34 cellular contexts compared by ENCODE assay signal in the genomic region with DNA sequence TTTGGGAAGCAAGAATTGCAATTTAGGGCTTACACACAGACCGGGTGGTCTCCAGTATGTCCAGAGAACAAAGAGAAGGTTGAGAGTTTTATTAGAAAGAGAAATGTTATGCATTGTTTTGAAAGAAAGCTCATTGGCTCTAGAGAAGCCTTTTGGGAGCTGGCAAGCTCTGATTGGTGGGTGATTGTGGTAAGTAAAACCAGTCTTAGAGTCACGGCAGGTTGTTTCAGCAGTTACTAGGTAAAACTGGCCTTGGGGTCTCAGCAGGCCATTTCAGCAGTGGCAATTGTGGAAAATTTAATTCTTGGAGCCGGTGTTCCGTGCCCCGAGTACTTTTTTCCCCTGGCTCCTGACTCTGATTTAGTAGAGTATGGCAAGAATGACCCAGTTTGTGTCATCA.
"Had no signal": no experiment of that assay in that cellular context is flagged by ENCODE, and none has a peak within 500 bp of the region (broad histone marks: within the 10 kb centered on the region; RNA-seq: fewer than 3 reads in every experiment).

No MANE protein-coding gene starts in this region.

- H3K4me1 Mint-ChIP-seq: activated naive CD4-positive, alpha-beta T cell treated with anti-CD3 and anti-CD28 coated beads, Interleukin-2, amount 50 U/mL, for 24 hours; activated naive CD8-positive, alpha-beta T cell treated with anti-CD3 and anti-CD28 coated beads for 36 hours; T-helper 17 cell had no signal

- H3K4me1 ChIP-seq: adrenal gland, body of pancreas, colonic mucosa had no signal

- H3K9me3 ChIP-seq: adrenal gland, body of pancreas, colonic mucosa had no signal

- H3K36me3 Mint-ChIP-seq: activated CD4-positive, alpha-beta memory T cell treated with anti-CD3 and anti-CD28 coated beads for 36 hours; activated CD8-positive, alpha-beta memory T cell treated with anti-CD3 and anti-CD28 coated beads, Interleukin-2, amount 10 ng/mL, durations not matched to agents 7 days and 5 days; activated naive CD4-positive, alpha-beta T cell treated with anti-CD3 and anti-CD28 coated beads, Interleukin-2, amount 50 U/mL, for 24 hours; activated naive CD8-positive, alpha-beta T cell treated with anti-CD3 and anti-CD28 coated beads for 36 hours had no signal

- FAIRE-seq: frontal cortex had no signal

- H3K27ac ChIP-seq: adrenal gland, body of pancreas, cardiac muscle cell, colonic mucosa, WERI-Rb-1 had no signal

- H3K4me3 Mint-ChIP-seq: activated CD4-positive, alpha-beta memory T cell treated with anti-CD3 and anti-CD28 coated beads for 36 hours; activated CD4-positive, alpha-beta T cell treated with anti-CD3 and anti-CD28 coated beads for 36 hours; activated CD4-positive, alpha-beta T cell treated with anti-CD3 and anti-CD28 coated beads, Interleukin-2, amount 10 ng/mL, durations not matched to agents 24 days and 14 days; activated CD8-positive, alpha-beta memory T cell treated with anti-CD3 and anti-CD28 coated beads, Interleukin-2, amount 10 ng/mL, durations not matched to agents 7 days and 5 days; activated CD8-positive, alpha-beta T cell treated with anti-CD3 and anti-CD28 coated beads, Interleukin-2, amount 10 ng/mL, durations not matched to agents 7 days and 5 days; activated naive CD4-positive, alpha-beta T cell treated with anti-CD3 and anti-CD28 coated beads for 36 hours; activated naive CD4-positive, alpha-beta T cell treated with anti-CD3 and anti-CD28 coated beads, Interleukin-2, amount 50 U/mL, for 24 hours; activated naive CD8-positive, alpha-beta T cell treated with anti-CD3 and anti-CD28 coated beads for 36 hours; activated naive CD8-positive, alpha-beta T cell treated with anti-CD3 and anti-CD28 coated beads, Interleukin-2, amount 50 U/mL, for 24 hours; activated T-helper 1 cell treated with anti-CD3 and anti-CD28 coated beads, Interleukin-12 subunit alpha, Interleukin-12 subunit beta, Interleukin-2, Interleukin-4 antibody, amounts not matched to agents 30 ng/mL and 10 ng/mL and 1 ng/mL, durations not matched to agents 14 hours and 24 hours and 36 hours; T-helper 17 cell; T-helper 2 cell treated with Interferon-gamma antibody and Interleukin-4, amounts not matched to agents 5 μg/mL and 100 μg/mL, for 36 hours had no signal

- H3K36me3 ChIP-seq: adrenal gland, cardiac muscle cell, colonic mucosa, WERI-Rb-1 had no signal

- H3K27me3 Mint-ChIP-seq: activated naive CD4-positive, alpha-beta T cell treated with anti-CD3 and anti-CD28 coated beads, Interleukin-2, amount 50 U/mL, for 24 hours had no signal

- DNase-seq: activated CD4-positive, alpha-beta memory T cell treated with anti-CD3 and anti-CD28 coated beads for 36 hours; activated CD4-positive, alpha-beta T cell treated with anti-CD3 and anti-CD28 coated beads for 36 hours; activated CD4-positive, alpha-beta T cell treated with anti-CD3 and anti-CD28 coated beads, Interleukin-2, amount 10 ng/mL, durations not matched to agents 24 days and 14 days; activated CD4-positive, CD25-positive, alpha-beta regulatory T cell; activated CD4-positive, CD25-positive, alpha-beta regulatory T cell treated with anti-CD3 and anti-CD28 coated beads, Interleukin-2, amount 50 U/mL, for 72 hours; activated CD8-positive, alpha-beta memory T cell treated with anti-CD3 and anti-CD28 coated beads, Interleukin-2, amount 10 ng/mL, durations not matched to agents 7 days and 5 days; activated CD8-positive, alpha-beta memory T cell treated with anti-CD3 and anti-CD28 coated beads, Interleukin-2, amount 50 U/mL, for 4 hours; activated CD8-positive, alpha-beta T cell treated with anti-CD3 and anti-CD28 coated beads, Interleukin-2, amount 10 ng/mL, durations not matched to agents 7 days and 5 days; activated effector memory CD4-positive, alpha-beta T cell treated with anti-CD3 and anti-CD28 coated beads, Interleukin-2, amount 50 U/mL, for 16 hours; activated naive CD4-positive, alpha-beta T cell treated with anti-CD3 and anti-CD28 coated beads for 36 hours; activated naive CD8-positive, alpha-beta T cell treated with anti-CD3 and anti-CD28 coated beads for 36 hours; activated naive CD8-positive, alpha-beta T cell treated with anti-CD3 and anti-CD28 coated beads, Interleukin-2, amount 50 U/mL, for 24 hours; activated T-cell treated with anti-CD3 and anti-CD28 coated beads, Interleukin-2, amount 50 U/mL, for 1 hour; activated T-cell treated with anti-CD3 and anti-CD28 coated beads, Interleukin-2, amount 50 U/mL, for 48 hours; adrenal gland; amygdala; aorta; central memory CD4-positive, alpha-beta T cell; cerebellar nuclear complex; colonic mucosa; effector CD8-positive, alpha-beta T cell; foreskin fibroblast; head of caudate nucleus; T-helper 17 cell; T1000; WERI-Rb-1 had no signal

- H3K27me3 ChIP-seq: adrenal gland, body of pancreas, colonic mucosa had no signal

- H3K4me3 ChIP-seq: adrenal gland, body of pancreas, cardiac muscle cell, colonic mucosa had no signal

- H3K9me3 Mint-ChIP-seq: activated CD4-positive, alpha-beta memory T cell treated with anti-CD3 and anti-CD28 coated beads for 36 hours; activated CD4-positive, alpha-beta T cell treated with anti-CD3 and anti-CD28 coated beads, Interleukin-2, amount 10 ng/mL, durations not matched to agents 24 days and 14 days; activated naive CD4-positive, alpha-beta T cell treated with anti-CD3 and anti-CD28 coated beads for 36 hours; activated naive CD4-positive, alpha-beta T cell treated with anti-CD3 and anti-CD28 coated beads, Interleukin-2, amount 50 U/mL, for 24 hours; activated naive CD8-positive, alpha-beta T cell treated with anti-CD3 and anti-CD28 coated beads for 36 hours; activated naive CD8-positive, alpha-beta T cell treated with anti-CD3 and anti-CD28 coated beads, Interleukin-2, amount 50 U/mL, for 24 hours; activated T-helper 1 cell treated with anti-CD3 and anti-CD28 coated beads, Interleukin-12 subunit alpha, Interleukin-12 subunit beta, Interleukin-2, Interleukin-4 antibody, amounts not matched to agents 30 ng/mL and 10 ng/mL and 1 ng/mL, durations not matched to agents 14 hours and 24 hours and 36 hours; activated T-helper 2 cell treated with anti-CD3 and anti-CD28 coated beads, Interferon-gamma antibody, Interleukin-2, Interleukin-4, amounts not matched to agents 10 μg/mL and 5 μg/mL and 100 μg/mL, durations not matched to agents 14 hours and 24 hours and 36 hours; T-helper 2 cell treated with Interferon-gamma antibody and Interleukin-4, amounts not matched to agents 5 μg/mL and 100 μg/mL, for 36 hours had no signal

- H3K27ac Mint-ChIP-seq: activated CD4-positive, alpha-beta memory T cell treated with anti-CD3 and anti-CD28 coated beads for 36 hours; activated CD4-positive, alpha-beta T cell treated with anti-CD3 and anti-CD28 coated beads for 36 hours; activated CD4-positive, alpha-beta T cell treated with anti-CD3 and anti-CD28 coated beads, Interleukin-2, amount 10 ng/mL, durations not matched to agents 24 days and 14 days; activated CD8-positive, alpha-beta memory T cell treated with anti-CD3 and anti-CD28 coated beads, Interleukin-2, amount 10 ng/mL, durations not matched to agents 7 days and 5 days; activated CD8-positive, alpha-beta T cell treated with anti-CD3 and anti-CD28 coated beads, Interleukin-2, amount 10 ng/mL, durations not matched to agents 7 days and 5 days; activated naive CD4-positive, alpha-beta T cell treated with anti-CD3 and anti-CD28 coated beads for 36 hours; activated naive CD4-positive, alpha-beta T cell treated with anti-CD3 and anti-CD28 coated beads, Interleukin-2, amount 50 U/mL, for 24 hours; activated naive CD8-positive, alpha-beta T cell treated with anti-CD3 and anti-CD28 coated beads for 36 hours; activated naive CD8-positive, alpha-beta T cell treated with anti-CD3 and anti-CD28 coated beads, Interleukin-2, amount 50 U/mL, for 24 hours; activated T-helper 1 cell treated with anti-CD3 and anti-CD28 coated beads, Interleukin-12 subunit alpha, Interleukin-12 subunit beta, Interleukin-2, Interleukin-4 antibody, amounts not matched to agents 30 ng/mL and 10 ng/mL and 1 ng/mL, durations not matched to agents 14 hours and 24 hours and 36 hours; activated T-helper 2 cell treated with anti-CD3 and anti-CD28 coated beads, Interferon-gamma antibody, Interleukin-2, Interleukin-4, amounts not matched to agents 10 μg/mL and 5 μg/mL and 100 μg/mL, durations not matched to agents 14 hours and 24 hours and 36 hours; T-helper 17 cell; T-helper 2 cell treated with Interferon-gamma antibody and Interleukin-4, amounts not matched to agents 5 μg/mL and 100 μg/mL, for 36 hours had no signal

- ATAC-seq: activated CD4-positive, alpha-beta T cell treated with anti-CD3 and anti-CD28 coated beads for 36 hours; activated CD8-positive, alpha-beta memory T cell treated with anti-CD3 and anti-CD28 coated beads, Interleukin-2, amount 10 ng/mL, durations not matched to agents 7 days and 5 days; activated CD8-positive, alpha-beta T cell treated with anti-CD3 and anti-CD28 coated beads, Interleukin-2, amount 10 ng/mL, durations not matched to agents 7 days and 5 days; activated naive CD8-positive, alpha-beta T cell treated with anti-CD3 and anti-CD28 coated beads, Interleukin-2, amount 50 U/mL, for 24 hours; esophagus mucosa; T-helper 17 cell had no signal
